ENCODE assay signal across 25 cellular contexts in the genomic region with DNA sequence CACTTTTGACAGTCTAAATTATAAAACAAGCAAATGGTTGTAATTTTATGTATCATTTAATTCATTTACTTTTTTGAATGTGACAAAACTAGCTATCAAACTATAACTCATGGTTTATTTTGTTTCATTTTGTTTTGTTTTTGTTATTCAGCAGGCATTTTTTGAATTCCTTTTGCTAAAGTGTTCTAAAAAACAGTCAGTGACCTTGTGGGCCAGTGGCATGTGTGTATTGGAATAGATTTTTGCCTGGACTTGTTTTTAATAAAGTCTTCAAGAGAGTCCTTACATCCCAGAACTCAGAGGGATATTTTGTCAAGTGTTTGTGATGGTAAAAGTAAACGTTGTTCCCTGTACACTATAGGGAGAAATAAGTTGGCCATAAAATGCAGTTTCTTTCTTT.
DNase-seq lines count a peak whose midpoint lies in the region; ATAC-seq and TF ChIP-seq lines count a peak whose summit lies in the region.
"Had no signal": no experiment of that assay in that cellular context is flagged by ENCODE, and none has a peak within 500 bp of the region (broad histone marks: within the 10 kb centered on the region; RNA-seq: fewer than 3 reads in every experiment).

No MANE protein-coding gene starts in this region.

- TF ChIP-seq POLR2A in thyroid gland (IDR thresholded peaks at IDR 0.05) = no peak

- no peaks in the 10 kb centered on the region for H3K9me3 ChIP-seq in mammary epithelial cell (replicated peaks; ENCODE audit: insufficient read depth, low read length)
- H3K9me3 ChIP-seq in thyroid gland = no peaks in the 10 kb centered on the region
- H3K9me3 ChIP-seq: uterus had no signal

- H2AFZ ChIP-seq in mammary epithelial cell (ENCODE audit: low read depth, low read length) = peak overlapping the region; percentile 31

- intact Hi-C loops in activated CD4-positive, alpha-beta T cell treated with anti-CD3 and anti-CD28 coated beads, Interleukin-2, amount 10 ng/mL, durations not matched to agents 24 days and 14 days (cut with micrococcal nuclease) = no loop called here
- intact Hi-C loops in activated CD4-positive, alpha-beta T cell treated with anti-CD3 and anti-CD28 coated beads for 36 hours (cut with DNase I, micrococcal nuclease) = no loop called here
- intact Hi-C loops in mammary epithelial cell (cut with micrococcal nuclease) (no loop called here), thyroid gland (cut with DNase I) (no loop called here)

- dilution Hi-C loops in mammary epithelial cell (cut with HindIII; ENCODE audit: low sequenced_read_pairs) = loop anchor here (5.0 kb wide), 1 partner anchor 48 kb away; no protein-coding TSS in a partner anchor

- BruUV-seq in mammary epithelial cell (replicated peaks; lab: Mats Ljungman, UMichigan) = no TSS peak

- peak overlapping the region; percentile 62 for H3K4me2 ChIP-seq in mammary epithelial cell (ENCODE audit: insufficient read depth, low read depth, low read length)
- H3K4me2 ChIP-seq: KMS-11, smooth muscle cell had no signal

- TF ChIP-seq CTCF in mammary epithelial cell (conservative IDR thresholded peaks at IDR 0.05 in 1 of 2, IDR thresholded peaks at IDR 0.05 in 1 of 2; ENCODE audit: extremely low read depth in 1 of 2, insufficient read depth in 1 of 2, low read depth in 1 of 2, low read length in 2 of 2) = no peak
- no peak for TF ChIP-seq CTCF in fibroblast of the aortic adventitia (IDR thresholded peaks at IDR 0.05; ENCODE audit: insufficient read depth, low read length)
- TF ChIP-seq CTCF in thyroid gland (IDR thresholded peaks at IDR 0.05) = no peak
- TF ChIP-seq CTCF in GM10248 (IDR thresholded peaks at IDR 0.05; ENCODE audit: control extremely low read depth, extremely low read depth, low read depth, missing control alignments) = no peak

- H4K20me1 ChIP-seq in mammary epithelial cell (ENCODE audit: insufficient read depth, low read length) = no peaks in the 10 kb centered on the region

- H3K4me1 Mint-ChIP-seq in activated CD4-positive, alpha-beta T cell treated with anti-CD3 and anti-CD28 coated beads, Interleukin-2, amount 10 ng/mL, durations not matched to agents 24 days and 14 days = no peaks in the 10 kb centered on the region
- no peaks in the 10 kb centered on the region for H3K4me1 Mint-ChIP-seq in activated CD4-positive, alpha-beta T cell treated with anti-CD3 and anti-CD28 coated beads for 36 hours
- H3K4me1 Mint-ChIP-seq: nephron progenitor cell had no signal

- no peaks in the 10 kb centered on the region for H3K27me3 ChIP-seq in mammary epithelial cell (ENCODE audit: insufficient read depth, low read length)
- no peaks in the 10 kb centered on the region for H3K27me3 ChIP-seq in thyroid gland
- H3K27me3 ChIP-seq: uterus had no signal

- H3K4me3 ChIP-seq in mammary epithelial cell (replicated peaks in 1 of 3; ENCODE audit: insufficient read depth in 1 of 3, low read depth in 2 of 3, low read length in 3 of 3) = no peak overlapping the region
- no peak overlapping the region for H3K4me3 ChIP-seq in fibroblast of the aortic adventitia (ENCODE audit: low read depth, low read length)
- H3K4me3 ChIP-seq in thyroid gland (replicated peaks in 1 of 3) = no peak overlapping the region
- H3K4me3 ChIP-seq: smooth muscle cell, uterus had no signal

- H3K27me3 Mint-ChIP-seq in activated CD4-positive, alpha-beta T cell treated with anti-CD3 and anti-CD28 coated beads, Interleukin-2, amount 10 ng/mL, durations not matched to agents 24 days and 14 days = no peaks in the 10 kb centered on the region
- H3K27me3 Mint-ChIP-seq in activated CD4-positive, alpha-beta T cell treated with anti-CD3 and anti-CD28 coated beads for 36 hours = no peaks in the 10 kb centered on the region
- H3K27me3 Mint-ChIP-seq: effector memory CD8-positive, alpha-beta T cell; progenitor cell of endocrine pancreas had no signal

- peak; percentile 2 for DNase-seq in activated CD4-positive, alpha-beta T cell treated with anti-CD3 and anti-CD28 coated beads, Interleukin-2, amount 10 ng/mL, durations not matched to agents 24 days and 14 days
- DNase-seq in activated CD4-positive, alpha-beta T cell treated with anti-CD3 and anti-CD28 coated beads for 36 hours = no peak
- DNase-seq in mammary epithelial cell = peak; percentile 32
- peak; percentile 5 for DNase-seq in fibroblast of the aortic adventitia (ENCODE audit: low read depth)
- peak in 1 of 2 donors; percentile 18 for DNase-seq in thyroid gland
- no peak for DNase-seq in ureter (ENCODE audit: low spot score)
- DNase-seq in GM10248 (ENCODE audit: extremely low spot score) = no peak
- DNase-seq: activated CD4-positive, alpha-beta T cell treated with anti-CD3 and anti-CD28 coated beads, Interleukin-2, amount 50 U/mL, for 4 hours; activated gamma-delta T cell treated with Interleukin-2 at 50 U/mL for 16 hours; amygdala; effector memory CD8-positive, alpha-beta T cell; left cardiac atrium; midbrain; NCI-H1092; NCI-H2081; NCI-H524 treated with DMSO at 0.1 percent for 48 hours; nephron progenitor cell; stimulated activated CD4-positive, alpha-beta T cell treated with anti-CD3 and anti-CD28 coated beads, Interleukin-4, amount 100 ng/mL, for 24 hours; T-helper 1 cell; uterus had no signal

- peaks cover 8% of the 10 kb centered on the region for H3K4me1 ChIP-seq in mammary epithelial cell (ENCODE audit: insufficient read depth, low read length)
- no peaks in the 10 kb centered on the region for H3K4me1 ChIP-seq in thyroid gland
- H3K4me1 ChIP-seq: uterus had no signal

- no peaks in the 10 kb centered on the region for H3K36me3 Mint-ChIP-seq in activated CD4-positive, alpha-beta T cell treated with anti-CD3 and anti-CD28 coated beads, Interleukin-2, amount 10 ng/mL, durations not matched to agents 24 days and 14 days (ENCODE audit: low read depth)
- H3K36me3 Mint-ChIP-seq in activated CD4-positive, alpha-beta T cell treated with anti-CD3 and anti-CD28 coated beads for 36 hours (ENCODE audit: low read depth) = no peaks in the 10 kb centered on the region

- no peak overlapping the region for H3K4me3 Mint-ChIP-seq in activated CD4-positive, alpha-beta T cell treated with anti-CD3 and anti-CD28 coated beads, Interleukin-2, amount 10 ng/mL, durations not matched to agents 24 days and 14 days
- H3K4me3 Mint-ChIP-seq in activated CD4-positive, alpha-beta T cell treated with anti-CD3 and anti-CD28 coated beads for 36 hours = no peak overlapping the region
- H3K4me3 Mint-ChIP-seq: effector memory CD8-positive, alpha-beta T cell; nephron progenitor cell had no signal

- CTCF ChIA-PET in activated CD4-positive, alpha-beta T cell treated with anti-CD3 and anti-CD28 coated beads for 36 hours (lab: Charles Lee) = no interaction called here
- CTCF ChIA-PET in mammary epithelial cell (lab: Charles Lee; ENCODE audit: low non-redundant PET) = no interaction called here
- CTCF ChIA-PET in GM10248 (lab: Yijun Ruan, JAX) = no interaction called here

- POLR2A ChIA-PET in activated CD4-positive, alpha-beta T cell treated with anti-CD3 and anti-CD28 coated beads for 36 hours (lab: Charles Lee) = no interaction called here
- POLR2A ChIA-PET in GM10248 (lab: Yijun Ruan, JAX) = no interaction called here

- no peak for ATAC-seq in activated CD4-positive, alpha-beta T cell treated with anti-CD3 and anti-CD28 coated beads for 36 hours
- no peak for ATAC-seq in HG03045 (IDR thresholded peaks at IDR 0.05; ENCODE audit: unreplicated experiment)
- ATAC-seq: effector memory CD8-positive, alpha-beta T cell; left cardiac atrium; Right ventricle myocardium inferior had no signal

- WGBS in mammary epithelial cell (ENCODE audit: low coverage, missing lambda C conversion rate) = 5% methylated on average over 1 of the region's 1 CpG
- 17 to 26% methylated on average over 1 of the region's 1 CpG for WGBS in thyroid gland, 2 donors

- H3K79me2 ChIP-seq in mammary epithelial cell (ENCODE audit: insufficient read depth, low read length) = no peaks in the 10 kb centered on the region

- H3K36me3 ChIP-seq in mammary epithelial cell (ENCODE audit: insufficient read depth, low read length) (no peaks in the 10 kb centered on the region), thyroid gland (no peaks in the 10 kb centered on the region)
- H3K36me3 ChIP-seq: uterus had no signal

- H3K27ac ChIP-seq in mammary epithelial cell (ENCODE audit: insufficient read depth, low read depth, low read length) (no peak overlapping the region), thyroid gland (peak overlapping the region; percentile 9 to 49 (median 12))
- H3K27ac ChIP-seq: KMS-11, uterus had no signal

- no peak overlapping the region for H3K9ac ChIP-seq in mammary epithelial cell (ENCODE audit: insufficient read depth, low read length)
- H3K9ac ChIP-seq: KMS-11 had no signal

- H3K9me3 Mint-ChIP-seq in activated CD4-positive, alpha-beta T cell treated with anti-CD3 and anti-CD28 coated beads, Interleukin-2, amount 10 ng/mL, durations not matched to agents 24 days and 14 days = peaks cover 5% of the 10 kb centered on the region
- peaks cover 1% of the 10 kb centered on the region for H3K9me3 Mint-ChIP-seq in activated CD4-positive, alpha-beta T cell treated with anti-CD3 and anti-CD28 coated beads for 36 hours (ENCODE audit: low read depth)

- H3K27ac Mint-ChIP-seq in activated CD4-positive, alpha-beta T cell treated with anti-CD3 and anti-CD28 coated beads, Interleukin-2, amount 10 ng/mL, durations not matched to agents 24 days and 14 days = no peak overlapping the region
- no peak overlapping the region for H3K27ac Mint-ChIP-seq in activated CD4-positive, alpha-beta T cell treated with anti-CD3 and anti-CD28 coated beads for 36 hours
- H3K27ac Mint-ChIP-seq: effector memory CD8-positive, alpha-beta T cell; nephron progenitor cell; progenitor cell of endocrine pancreas had no signal

- in situ Hi-C loops in mammary epithelial cell (cut with MboI; ENCODE audit: low sequenced_read_pairs in 2 of 2) = no loop called here

Comparison
In these comparisons a context has a peak if more than half of its experiments do, and no peak if none do; other contexts are left out.
1. DNase-seq: peak in activated CD4-positive, alpha-beta T cell treated with anti-CD3 and anti-CD28 coated beads, Interleukin-2, amount 10 ng/mL, durations not matched to agents 24 days and 14 days (single experiment), mammary epithelial cell (single experiment) and fibroblast of the aortic adventitia (single experiment); none in activated CD4-positive, alpha-beta T cell treated with anti-CD3 and anti-CD28 coated beads for 36 hours (single experiment), ureter (single experiment) and GM10248 (single experiment).